ENCODE assay signal across 11 cellular contexts in the genomic region with DNA sequence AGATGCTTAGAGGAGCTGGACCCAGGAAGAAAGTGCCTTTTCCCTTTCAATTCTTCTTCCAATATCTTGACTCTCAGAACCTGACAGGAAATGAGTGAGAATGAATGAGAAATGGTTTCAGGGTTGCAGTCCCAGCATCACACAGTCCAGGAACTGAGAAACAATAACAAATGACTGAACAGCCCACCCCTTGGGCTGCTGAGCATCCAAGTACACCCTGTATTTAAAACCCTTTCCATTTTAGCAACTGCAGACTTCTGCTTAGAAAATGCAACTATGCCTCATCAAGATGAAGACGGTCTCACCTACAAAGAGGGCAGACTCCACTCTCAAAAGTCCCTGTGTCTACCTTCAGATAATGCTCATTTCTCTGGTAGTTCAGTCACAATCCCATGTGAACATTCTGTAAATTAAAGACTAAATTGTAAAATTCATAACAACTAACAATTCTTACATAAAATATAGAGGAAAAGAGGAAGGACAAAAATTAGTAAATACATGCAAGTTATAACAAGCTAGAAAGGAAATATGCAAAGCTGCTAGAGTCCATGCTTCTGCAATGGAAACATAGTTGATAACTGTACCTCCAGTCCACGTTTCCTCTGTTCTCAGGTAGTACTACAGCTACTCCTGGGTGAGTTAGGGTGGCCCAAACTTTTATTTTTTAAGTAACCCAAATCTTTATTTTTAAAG.
DNase-seq lines count a peak whose midpoint lies in the region; ATAC-seq and TF ChIP-seq lines count a peak whose summit lies in the region.
"Had no signal": no experiment of that assay in that cellular context is flagged by ENCODE, and none has a peak within 500 bp of the region (broad histone marks: within the 10 kb centered on the region; RNA-seq: fewer than 3 reads in every experiment).

No MANE protein-coding gene starts in this region.

- H3K9me3 Mint-ChIP-seq in stimulated activated memory B cell treated with anti-CD40 and anti-IgM and Interleukin-4, amounts not matched to agents 10 μg/mL and 1 μg/mL and 100 μg/mL, for 72 hours = peaks cover 12% of the 10 kb centered on the region
- H3K9me3 Mint-ChIP-seq in nephron progenitor cell = peaks cover 17% of the 10 kb centered on the region
- peaks cover 9% of the 10 kb centered on the region for H3K9me3 Mint-ChIP-seq in activated CD4-positive, alpha-beta T cell treated with anti-CD3 and anti-CD28 coated beads, Interleukin-2, amount 10 ng/mL, durations not matched to agents 7 days and 5 days

- no peaks in the 10 kb centered on the region for H3K27me3 Mint-ChIP-seq in stimulated activated memory B cell treated with anti-CD40 and anti-IgM and Interleukin-4, amounts not matched to agents 10 μg/mL and 1 μg/mL and 100 μg/mL, for 72 hours
- H3K27me3 Mint-ChIP-seq in nephron progenitor cell (ENCODE audit: low read depth, poor library complexity) = peaks cover 16% of the 10 kb centered on the region
- H3K27me3 Mint-ChIP-seq in activated CD4-positive, alpha-beta T cell treated with anti-CD3 and anti-CD28 coated beads, Interleukin-2, amount 10 ng/mL, durations not matched to agents 7 days and 5 days = no peaks in the 10 kb centered on the region

- ATAC-seq in GM19035 (IDR thresholded peaks at IDR 0.05; ENCODE audit: unreplicated experiment) (peak; percentile 73), GM21786 (IDR thresholded peaks at IDR 0.05; ENCODE audit: unreplicated experiment) (peak; percentile 78), HG03139 (IDR thresholded peaks at IDR 0.05; ENCODE audit: unreplicated experiment) (peak; percentile 68)
- peak; percentile 85 for ATAC-seq in stimulated activated memory B cell treated with anti-CD40 and anti-IgM and Interleukin-4, amounts not matched to agents 10 μg/mL and 1 μg/mL and 100 μg/mL, for 72 hours
- ATAC-seq: K562 had no signal

- CTCF ChIA-PET in activated CD4-positive, alpha-beta T cell treated with anti-CD3 and anti-CD28 coated beads, Interleukin-2, amount 10 ng/mL, durations not matched to agents 7 days and 5 days (lab: Charles Lee) = no interaction called here

- H3K36me3 Mint-ChIP-seq in stimulated activated memory B cell treated with anti-CD40 and anti-IgM and Interleukin-4, amounts not matched to agents 10 μg/mL and 1 μg/mL and 100 μg/mL, for 72 hours = peaks cover 17% of the 10 kb centered on the region
- H3K36me3 Mint-ChIP-seq in nephron progenitor cell (ENCODE audit: low read depth) = no peaks in the 10 kb centered on the region
- no peaks in the 10 kb centered on the region for H3K36me3 Mint-ChIP-seq in activated CD4-positive, alpha-beta T cell treated with anti-CD3 and anti-CD28 coated beads, Interleukin-2, amount 10 ng/mL, durations not matched to agents 7 days and 5 days (ENCODE audit: low read depth)

- peak overlapping the region; percentile 74 for H3K27ac Mint-ChIP-seq in stimulated activated memory B cell treated with anti-CD40 and anti-IgM and Interleukin-4, amounts not matched to agents 10 μg/mL and 1 μg/mL and 100 μg/mL, for 72 hours
- no peak overlapping the region for H3K27ac Mint-ChIP-seq in nephron progenitor cell
- H3K27ac Mint-ChIP-seq in activated CD4-positive, alpha-beta T cell treated with anti-CD3 and anti-CD28 coated beads, Interleukin-2, amount 10 ng/mL, durations not matched to agents 7 days and 5 days = no peak overlapping the region

- no peak for DNase-seq in nephron progenitor cell
- DNase-seq in dedifferentiated amniotic fluid mesenchymal stem cell (ENCODE audit: extremely low spot score) = no peak
- no peak for DNase-seq in activated CD4-positive, alpha-beta T cell treated with anti-CD3 and anti-CD28 coated beads, Interleukin-2, amount 10 ng/mL, durations not matched to agents 7 days and 5 days
- DNase-seq: activated gamma-delta T cell, HCEC 1CT, NCI-H1694 had no signal

- peaks cover 58% of the 10 kb centered on the region for H3K4me1 Mint-ChIP-seq in stimulated activated memory B cell treated with anti-CD40 and anti-IgM and Interleukin-4, amounts not matched to agents 10 μg/mL and 1 μg/mL and 100 μg/mL, for 72 hours
- no peaks in the 10 kb centered on the region for H3K4me1 Mint-ChIP-seq in nephron progenitor cell
- no peaks in the 10 kb centered on the region for H3K4me1 Mint-ChIP-seq in activated CD4-positive, alpha-beta T cell treated with anti-CD3 and anti-CD28 coated beads, Interleukin-2, amount 10 ng/mL, durations not matched to agents 7 days and 5 days

- no peak for TF ChIP-seq CTCF in nephron progenitor cell (IDR thresholded peaks at IDR 0.05)

- no peak overlapping the region for H3K4me3 Mint-ChIP-seq in stimulated activated memory B cell treated with anti-CD40 and anti-IgM and Interleukin-4, amounts not matched to agents 10 μg/mL and 1 μg/mL and 100 μg/mL, for 72 hours
- no peak overlapping the region for H3K4me3 Mint-ChIP-seq in nephron progenitor cell
- no peak overlapping the region for H3K4me3 Mint-ChIP-seq in activated CD4-positive, alpha-beta T cell treated with anti-CD3 and anti-CD28 coated beads, Interleukin-2, amount 10 ng/mL, durations not matched to agents 7 days and 5 days

- POLR2A ChIA-PET in activated CD4-positive, alpha-beta T cell treated with anti-CD3 and anti-CD28 coated beads, Interleukin-2, amount 10 ng/mL, durations not matched to agents 7 days and 5 days (lab: Charles Lee) = no interaction called here
